In the genomic region with DNA sequence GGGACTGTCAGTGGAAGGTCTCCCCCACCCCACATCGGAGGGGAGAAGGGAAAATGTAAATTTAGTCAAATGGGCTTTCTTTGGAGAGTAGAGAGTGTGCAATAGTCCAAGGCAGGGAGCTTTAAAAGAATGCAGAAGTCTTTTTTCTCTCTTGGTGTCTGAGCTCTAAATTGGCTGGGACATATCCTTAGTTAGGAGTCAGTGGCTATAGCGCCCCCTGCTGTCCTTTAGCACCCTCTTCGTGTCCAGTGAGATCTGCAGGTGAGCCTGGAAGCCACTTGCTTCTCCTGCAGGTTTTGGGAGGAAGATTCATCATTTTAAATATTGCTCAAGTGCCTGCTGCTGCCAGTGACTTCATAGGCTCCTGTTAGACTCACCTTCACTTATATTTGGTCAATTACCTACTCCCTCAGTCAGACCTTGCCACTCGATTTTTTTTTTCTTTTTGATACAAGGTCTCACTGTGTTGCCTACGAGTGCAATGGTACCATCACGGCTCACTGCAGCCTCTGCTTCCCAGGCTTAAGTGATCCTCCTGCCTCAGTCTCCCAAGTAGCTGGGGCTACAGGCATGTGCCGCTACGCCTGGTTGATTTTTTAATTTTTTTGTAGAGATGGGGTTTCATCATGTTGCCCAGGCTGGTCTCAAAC, we compare ENCODE assay signal across 8 cellular contexts.
DNase-seq lines count a peak whose midpoint lies in the region; ATAC-seq and TF ChIP-seq lines count a peak whose summit lies in the region.

No MANE protein-coding gene starts in this region.

- H3K4me1 Mint-ChIP-seq in Caco-2 (ENCODE audit: low read depth, unreplicated experiment) (no peaks in the 10 kb centered on the region), natural killer cell (peaks cover 76 to 83% of the 10 kb centered on the region in 2 donors)
- peaks cover 90% of the 10 kb centered on the region for H3K4me1 Mint-ChIP-seq in stimulated activated memory B cell treated with anti-CD40 and anti-IgM and Interleukin-4, amounts not matched to agents 10 μg/mL and 1 μg/mL and 100 μg/mL, for 72 hours

- POLR2A ChIA-PET in Caco-2 (lab: Charles Lee): interaction anchor here (0.6 kb wide), 1 partner anchor 429 kb away, joined by 3 read pairs; no protein-coding TSS in a partner anchor

- BruUV-seq in Caco-2 (replicated peaks; lab: Mats Ljungman, UMichigan): no TSS peak

- H3K27ac Mint-ChIP-seq in Caco-2 (ENCODE audit: unreplicated experiment) (no peak overlapping the region), natural killer cell (no peak overlapping the region)
- H3K27ac Mint-ChIP-seq in stimulated activated memory B cell treated with anti-CD40 and anti-IgM and Interleukin-4, amounts not matched to agents 10 μg/mL and 1 μg/mL and 100 μg/mL, for 72 hours: peak overlapping the region; percentile 71

- no peak overlapping the region for H3K4me3 Mint-ChIP-seq in Caco-2 (ENCODE audit: unreplicated experiment)
- no peak overlapping the region for H3K4me3 Mint-ChIP-seq in natural killer cell
- peak overlapping the region; percentile 61 for H3K4me3 Mint-ChIP-seq in stimulated activated memory B cell treated with anti-CD40 and anti-IgM and Interleukin-4, amounts not matched to agents 10 μg/mL and 1 μg/mL and 100 μg/mL, for 72 hours

- CTCF ChIA-PET in Caco-2 (lab: Charles Lee): interaction anchor here (0.6 to 1.3 kb wide), 5 partner anchors 133 to 332 kb away, joined by 3 to 7 read pairs (median 3); partner anchors contain the start of gene PLK1

- TF ChIP-seq POLR2A in erythroblast (IDR thresholded peaks at IDR 0.05; ENCODE audit: low read length): no peak

- H3K9me3 Mint-ChIP-seq in Caco-2 (ENCODE audit: unreplicated experiment) (no peaks in the 10 kb centered on the region), natural killer cell (no peaks in the 10 kb centered on the region)
- no peaks in the 10 kb centered on the region for H3K9me3 Mint-ChIP-seq in stimulated activated memory B cell treated with anti-CD40 and anti-IgM and Interleukin-4, amounts not matched to agents 10 μg/mL and 1 μg/mL and 100 μg/mL, for 72 hours

- no peaks in the 10 kb centered on the region for H3K4me1 ChIP-seq in Caco-2

- H3K36me3 ChIP-seq in Caco-2 (ENCODE audit: control insufficient read depth, insufficient read depth, low read length): no peaks in the 10 kb centered on the region

- no peak overlapping the region for H3K4me3 ChIP-seq in Caco-2 (ENCODE audit: low read depth, low read length)

- H3K36me3 Mint-ChIP-seq in Caco-2 (ENCODE audit: insufficient read depth, unreplicated experiment) (no peaks in the 10 kb centered on the region), natural killer cell (no peaks in the 10 kb centered on the region)
- H3K36me3 Mint-ChIP-seq in stimulated activated memory B cell treated with anti-CD40 and anti-IgM and Interleukin-4, amounts not matched to agents 10 μg/mL and 1 μg/mL and 100 μg/mL, for 72 hours: peaks cover 36% of the 10 kb centered on the region

- ATAC-seq in HG03439 (IDR thresholded peaks at IDR 0.05; ENCODE audit: unreplicated experiment): peak; percentile 49
- ATAC-seq in natural killer cell: peak; percentile 54 to 67 (median 56)
- ATAC-seq in stimulated activated memory B cell treated with anti-CD40 and anti-IgM and Interleukin-4, amounts not matched to agents 10 μg/mL and 1 μg/mL and 100 μg/mL, for 72 hours: peak; percentile 75
- no peak for ATAC-seq in GM18870 (IDR thresholded peaks at IDR 0.05; ENCODE audit: unreplicated experiment)

- no peaks in the 10 kb centered on the region for H3K9me3 ChIP-seq in Caco-2

- intact Hi-C loops in Caco-2 (cut with micrococcal nuclease; ENCODE audit: unreplicated experiment) (loop anchor here (2.0 kb wide), 1 partner anchor 210 kb away; no protein-coding TSS in a partner anchor), natural killer cell (cut with micrococcal nuclease) (loop anchor here (1.0 kb wide), 2 partner anchors 133 to 207 kb away; no protein-coding TSS in a partner anchor)

- H3K27me3 Mint-ChIP-seq in Caco-2 (ENCODE audit: insufficient read depth, unreplicated experiment) (peaks cover 11% of the 10 kb centered on the region), natural killer cell (ENCODE audit: low read depth in 2 of 2) (no peaks in the 10 kb centered on the region)
- H3K27me3 Mint-ChIP-seq in stimulated activated memory B cell treated with anti-CD40 and anti-IgM and Interleukin-4, amounts not matched to agents 10 μg/mL and 1 μg/mL and 100 μg/mL, for 72 hours: no peaks in the 10 kb centered on the region

- TF ChIP-seq CTCF in Caco-2 (IDR thresholded peaks at IDR 0.05; ENCODE audit: insufficient read depth in 1 of 2, low read depth in 1 of 2, low read length in 1 of 2, severe bottlenecking in 1 of 2, unreplicated experiment in 1 of 2) (peak; percentile 57 to 68), natural killer cell (IDR thresholded peaks at IDR 0.05) (peak; percentile 84)

- no peaks in the 10 kb centered on the region for H3K27me3 ChIP-seq in Caco-2 (replicated peaks; ENCODE audit: control insufficient read depth, insufficient read depth, low read length)

- DNase-seq in Caco-2: peak; percentile 55 to 68
- DNase-seq in NOMO-1 treated with dmso at 0.1 percent for 144 hours (lab: John Stamatoyannopoulos, UW; ENCODE audit: unreplicated experiment): peak; percentile 68
- DNase-seq in activated CD8-positive, alpha-beta memory T cell treated with anti-CD3 and anti-CD28 coated beads, Interleukin-2, amount 50 U/mL, for 48 hours: peak; percentile 89
- peak; percentile 76 to 89 for DNase-seq in erythroblast (lab: John Stamatoyannopoulos, UW)
- peak; percentile 68 for DNase-seq in natural killer cell
